ENCODE assay signal across 30 cellular contexts in the genomic region with DNA sequence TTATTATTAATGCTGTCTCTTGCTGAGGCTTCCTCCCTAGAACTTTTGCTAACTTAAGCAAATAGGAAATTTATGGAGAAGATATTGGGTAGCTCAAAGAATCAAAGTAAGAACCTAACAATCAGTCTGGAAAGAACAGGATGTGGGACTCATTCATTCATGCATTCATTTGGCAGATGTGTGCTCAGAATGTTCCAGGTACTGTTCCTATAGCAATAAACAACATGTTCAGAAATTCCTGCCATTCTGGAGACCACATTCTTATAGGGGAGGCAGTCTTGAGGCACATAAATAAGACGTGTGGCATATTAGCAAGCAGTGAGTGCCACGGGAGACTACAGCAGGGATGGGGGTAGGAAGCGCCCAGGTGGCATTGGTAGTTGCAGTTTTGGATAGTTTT.
"Had no signal": no experiment of that assay in that cellular context is flagged by ENCODE, and none has a peak within 500 bp of the region (broad histone marks: within the 10 kb centered on the region; RNA-seq: fewer than 3 reads in every experiment).

No MANE protein-coding gene starts in this region.

- H3K27ac Mint-ChIP-seq: activated CD4-positive, alpha-beta memory T cell treated with anti-CD3 and anti-CD28 coated beads, Interleukin-2, amount 10 ng/mL, durations not matched to agents 7 days and 5 days; activated CD4-positive, alpha-beta T cell treated with anti-CD3 and anti-CD28 coated beads, Interleukin-2, amount 10 ng/mL, durations not matched to agents 7 days and 5 days; activated naive CD4-positive, alpha-beta T cell treated with anti-CD3 and anti-CD28 coated beads, Interleukin-2, amount 10 ng/mL, durations not matched to agents 7 days and 5 days; activated naive CD8-positive, alpha-beta T cell treated with anti-CD3 and anti-CD28 coated beads, Interleukin-2, amount 10 ng/mL, durations not matched to agents 7 days and 5 days; activated T-cell treated with anti-CD3 and anti-CD28 coated beads, Interleukin-2, amount 50 U/mL, for 24 hours; effector memory CD8-positive, alpha-beta T cell; naive thymus-derived CD8-positive, alpha-beta T cell; stimulated activated effector memory CD8-positive, alpha-beta T cell treated with anti-CD3 and anti-CD28 coated beads, Interleukin-12 subunit alpha, Interleukin-12 subunit beta, amount 100 ng/mL, for 72 hours; stimulated activated naive CD8-positive, alpha-beta T cell treated with anti-CD3 and anti-CD28 coated beads, Interleukin-15, Interleukin-2, amounts not matched to agents 100 ng/mL and 50 ng/mL, for 24 hours; T-helper 1 cell treated with Interleukin-12 subunit alpha and Interleukin-12 subunit beta and Interleukin-4 antibody, amounts not matched to agents 30 μg/mL and 1 μg/mL, for 36 hours; type B pancreatic cell had no signal

- H3K9me3 Mint-ChIP-seq: activated CD4-positive, alpha-beta memory T cell treated with anti-CD3 and anti-CD28 coated beads, Interleukin-2, amount 10 ng/mL, durations not matched to agents 7 days and 5 days; activated CD4-positive, alpha-beta T cell treated with anti-CD3 and anti-CD28 coated beads, Interleukin-2, amount 10 ng/mL, durations not matched to agents 7 days and 5 days; activated naive CD4-positive, alpha-beta T cell treated with anti-CD3 and anti-CD28 coated beads, Interleukin-2, amount 10 ng/mL, durations not matched to agents 7 days and 5 days; activated naive CD8-positive, alpha-beta T cell treated with anti-CD3 and anti-CD28 coated beads, Interleukin-2, amount 10 ng/mL, durations not matched to agents 7 days and 5 days; activated T-cell treated with anti-CD3 and anti-CD28 coated beads, Interleukin-2, amount 50 U/mL, for 24 hours; effector memory CD8-positive, alpha-beta T cell; naive thymus-derived CD8-positive, alpha-beta T cell; neural progenitor cell; stimulated activated effector memory CD8-positive, alpha-beta T cell treated with anti-CD3 and anti-CD28 coated beads, Interleukin-12 subunit alpha, Interleukin-12 subunit beta, amount 100 ng/mL, for 72 hours; stimulated activated naive CD8-positive, alpha-beta T cell treated with anti-CD3 and anti-CD28 coated beads, Interleukin-15, Interleukin-2, amounts not matched to agents 100 ng/mL and 50 ng/mL, for 24 hours; T-helper 1 cell treated with Interleukin-12 subunit alpha and Interleukin-12 subunit beta and Interleukin-4 antibody, amounts not matched to agents 30 μg/mL and 1 μg/mL, for 36 hours; type B pancreatic cell had no signal

- H3K36me3 Mint-ChIP-seq: activated naive CD4-positive, alpha-beta T cell treated with anti-CD3 and anti-CD28 coated beads, Interleukin-2, amount 10 ng/mL, durations not matched to agents 7 days and 5 days; naive thymus-derived CD8-positive, alpha-beta T cell; neural progenitor cell; type B pancreatic cell had no signal

- DNase-seq: activated CD4-positive, alpha-beta memory T cell treated with anti-CD3 and anti-CD28 coated beads, Interleukin-2, amount 10 ng/mL, durations not matched to agents 7 days and 5 days; activated CD4-positive, alpha-beta T cell treated with anti-CD3 and anti-CD28 coated beads, Interleukin-2, amount 10 ng/mL, durations not matched to agents 7 days and 5 days; activated CD4-positive, CD25-positive, alpha-beta regulatory T cell treated with anti-CD3 and anti-CD28 coated beads, Interleukin-2, amount 50 U/mL, for 72 hours; activated CD8-positive, alpha-beta memory T cell treated with anti-CD3 and anti-CD28 coated beads, Interleukin-2, amount 50 U/mL, for 48 hours; activated gamma-delta T cell; activated naive CD4-positive, alpha-beta T cell treated with anti-CD3 and anti-CD28 coated beads, Interleukin-2, amount 10 ng/mL, durations not matched to agents 7 days and 5 days; activated naive CD8-positive, alpha-beta T cell treated with anti-CD3 and anti-CD28 coated beads, Interleukin-2, amount 10 ng/mL, durations not matched to agents 7 days and 5 days; activated T-cell treated with anti-CD3 and anti-CD28 coated beads, Interleukin-2, amount 50 U/mL, for 24 hours; amniotic stem cell; colonic mucosa; dorsolateral prefrontal cortex; effector memory CD8-positive, alpha-beta T cell; islet precursor cell; left cardiac atrium; naive thymus-derived CD8-positive, alpha-beta T cell; occipital lobe; sigmoid colon; small intestine; stimulated activated CD4-positive, alpha-beta T cell treated with anti-CD3 and anti-CD28 coated beads, Interleukin-4, amount 100 ng/mL, for 24 hours; SW 1271; T-helper 9 cell; uterus; WERI-Rb-1 had no signal

- H3K4me3 ChIP-seq: breast epithelium, colonic mucosa, dorsolateral prefrontal cortex, neural progenitor cell, sigmoid colon, thoracic aorta, uterus had no signal

- H3K4me3 Mint-ChIP-seq: activated CD4-positive, alpha-beta memory T cell treated with anti-CD3 and anti-CD28 coated beads, Interleukin-2, amount 10 ng/mL, durations not matched to agents 7 days and 5 days; activated CD4-positive, alpha-beta T cell treated with anti-CD3 and anti-CD28 coated beads, Interleukin-2, amount 10 ng/mL, durations not matched to agents 7 days and 5 days; activated naive CD4-positive, alpha-beta T cell treated with anti-CD3 and anti-CD28 coated beads, Interleukin-2, amount 10 ng/mL, durations not matched to agents 7 days and 5 days; activated naive CD8-positive, alpha-beta T cell treated with anti-CD3 and anti-CD28 coated beads, Interleukin-2, amount 10 ng/mL, durations not matched to agents 7 days and 5 days; activated T-cell treated with anti-CD3 and anti-CD28 coated beads, Interleukin-2, amount 50 U/mL, for 24 hours; effector memory CD8-positive, alpha-beta T cell; naive thymus-derived CD8-positive, alpha-beta T cell; neural progenitor cell; stimulated activated effector memory CD8-positive, alpha-beta T cell treated with anti-CD3 and anti-CD28 coated beads, Interleukin-12 subunit alpha, Interleukin-12 subunit beta, amount 100 ng/mL, for 72 hours; stimulated activated naive CD8-positive, alpha-beta T cell treated with anti-CD3 and anti-CD28 coated beads, Interleukin-15, Interleukin-2, amounts not matched to agents 100 ng/mL and 50 ng/mL, for 24 hours; T-helper 1 cell treated with Interleukin-12 subunit alpha and Interleukin-12 subunit beta and Interleukin-4 antibody, amounts not matched to agents 30 μg/mL and 1 μg/mL, for 36 hours; type B pancreatic cell had no signal

- H3K27me3 Mint-ChIP-seq: activated T-cell treated with anti-CD3 and anti-CD28 coated beads, Interleukin-2, amount 50 U/mL, for 24 hours; effector memory CD8-positive, alpha-beta T cell; naive thymus-derived CD8-positive, alpha-beta T cell; stimulated activated naive CD8-positive, alpha-beta T cell treated with anti-CD3 and anti-CD28 coated beads, Interleukin-15, Interleukin-2, amounts not matched to agents 100 ng/mL and 50 ng/mL, for 24 hours; type B pancreatic cell had no signal
